In the genomic region with DNA sequence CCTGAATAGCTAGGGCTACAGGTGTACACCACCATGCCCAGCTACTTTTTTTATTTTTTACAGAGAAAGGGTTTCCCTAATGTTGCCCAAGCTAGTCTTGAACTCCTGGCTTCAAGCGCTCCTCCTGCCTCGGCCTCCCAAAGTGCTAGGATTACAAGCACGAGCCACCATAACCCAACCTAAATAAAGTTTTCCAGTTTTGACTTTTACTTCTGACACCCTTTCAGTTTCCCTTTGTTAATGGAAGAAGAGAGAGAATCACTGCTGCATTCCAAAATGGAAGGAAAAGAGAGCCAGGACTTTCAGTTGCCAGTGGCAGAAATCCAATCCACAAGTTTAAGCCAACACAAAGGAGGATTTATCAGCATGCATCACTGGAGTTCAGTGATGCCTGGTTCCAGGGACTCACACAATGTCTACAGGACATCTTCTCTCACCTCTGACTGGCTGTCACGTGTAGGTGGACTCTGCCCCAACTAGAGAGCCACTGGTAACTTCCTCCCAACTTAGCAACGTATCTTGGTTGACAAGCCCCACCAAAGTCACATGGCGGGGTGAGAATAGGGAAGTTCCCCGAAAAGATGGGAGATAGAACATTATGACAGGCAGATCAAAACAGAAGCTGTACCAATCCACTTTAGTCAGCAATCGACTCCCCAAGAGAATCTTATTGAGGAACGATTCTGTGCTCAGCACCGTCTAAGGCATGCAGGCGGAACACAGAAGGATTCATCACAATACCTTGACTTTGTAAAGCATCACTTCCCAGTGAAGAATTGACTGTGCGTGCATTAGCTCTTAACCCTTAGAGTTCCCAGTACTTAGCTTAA, we compare ENCODE assay signal across 12 cellular contexts. TPM values are rescaled to one million over a fixed set of nuclear protein-coding genes. Genes with fewer than 3 reads are reported as not detected.
DNase-seq lines count a peak whose midpoint lies in the region; ATAC-seq, FAIRE-seq and TF ChIP-seq lines count a peak whose summit lies in the region.
"Had no signal": no experiment of that assay in that cellular context is flagged by ENCODE, and none has a peak within 500 bp of the region (broad histone marks: within the 10 kb centered on the region; RNA-seq: fewer than 3 reads in every experiment).

No MANE protein-coding gene starts in this region.

- no peak overlapping the region for H2AFZ ChIP-seq in K562 (ENCODE audit: low read depth, low read length)

- peaks cover 38 to 62% (median 57%) of the 10 kb centered on the region in 3 donors for H3K4me1 Mint-ChIP-seq in naive B cell

- no peaks in the 10 kb centered on the region for H4K20me1 ChIP-seq in K562 (replicated peaks; ENCODE audit: control insufficient read depth, insufficient read depth, low read length)

- no peaks in the 10 kb centered on the region for H3K9me1 ChIP-seq in K562 (ENCODE audit: control insufficient read depth, insufficient read depth, low read length)

- TF ChIP-seq RAD21 in K562 (CRISPR knock-in tag; conservative IDR thresholded peaks at IDR 0.05 in 1 of 2, IDR thresholded peaks at IDR 0.05 in 1 of 2): no peak

- in situ Hi-C loops in K562 (cut with MboI): no loop called here

- no peaks in the 10 kb centered on the region for H3K36me3 Mint-ChIP-seq in naive B cell

- no peak overlapping the region for H3K9ac ChIP-seq in K562 (ENCODE audit: insufficient read depth in 1 of 2, low read depth in 2 of 2, low read length in 2 of 2)

- peak overlapping the region in 7 of 8 donors; percentile 11 to 84 (median 49) for H3K4me3 Mint-ChIP-seq in naive B cell
- H3K4me3 Mint-ChIP-seq: T-helper 2 cell treated with Interferon-gamma antibody and Interleukin-4, amounts not matched to agents 5 μg/mL and 100 μg/mL, for 36 hours had no signal

- intact Hi-C loops in K562 (cut with micrococcal nuclease): no loop called here

- POLR2A ChIA-PET in K562 (lab: Yijun Ruan, JAX): no interaction called here

- TF ChIP-seq EP300 in K562 (IDR thresholded peaks at IDR 0.05; ENCODE audit: low read length): no peak

- peak; percentile 55 for DNase-seq in Daoy (ENCODE audit: low read depth)
- DNase-seq in K562 (ENCODE audit: extremely low read depth in 1 of 4, low spot score in 3 of 4): no peak
- DNase-seq in naive B cell: peak; percentile 64
- no peak for DNase-seq in activated T-cell treated with anti-CD3 and anti-CD28 coated beads, Interleukin-2, amount 50 U/mL, for 1 hour
- DNase-seq in activated CD8-positive, alpha-beta memory T cell treated with anti-CD3 and anti-CD28 coated beads, Interleukin-2, amount 50 U/mL, for 4 hours: no peak
- DNase-seq in KG1 (lab: John Stamatoyannopoulos, UW): no peak
- DNase-seq: activated naive CD4-positive, alpha-beta T cell; NCI-H2171; stimulated activated CD4-positive, alpha-beta T cell treated with anti-CD3 and anti-CD28 coated beads, Interleukin-4, amount 100 ng/mL, for 4 hours had no signal

- no peak overlapping the region for H3K4me2 ChIP-seq in K562 (ENCODE audit: insufficient read depth, low read length)

- 8% methylated on average over 12 of the region's 12 CpGs for WGBS in K562 (ENCODE audit: insufficient coverage, low coverage, missing lambda C conversion rate)

- FAIRE-seq in K562 (lab: Jason Lieb, UNC): no peak

- H3K27ac Mint-ChIP-seq in naive B cell: peak overlapping the region; percentile 90 to 99 (median 98)
- H3K27ac Mint-ChIP-seq: T-helper 2 cell treated with Interferon-gamma antibody and Interleukin-4, amounts not matched to agents 5 μg/mL and 100 μg/mL, for 36 hours had no signal

- peak; percentile 40 for ATAC-seq in HG03354 (IDR thresholded peaks at IDR 0.05; ENCODE audit: poor library complexity, severe bottlenecking, unreplicated experiment)
- ATAC-seq in K562: no peak
- ATAC-seq in naive B cell (ENCODE audit: low read depth in 2 of 2): peak; percentile 67 to 68
- ATAC-seq in HG03280 (IDR thresholded peaks at IDR 0.05; ENCODE audit: unreplicated experiment): no peak

- H3K9me3 ChIP-seq in K562 (replicated peaks; ENCODE audit: control insufficient read depth, insufficient read depth, low read depth, low read length): no peaks in the 10 kb centered on the region

- no peaks in the 10 kb centered on the region for H3K27me3 ChIP-seq in K562 (ENCODE audit: control insufficient read depth in 2 of 2, insufficient read depth in 2 of 2, low read length in 2 of 2)

- H3K27ac ChIP-seq in K562 (ENCODE audit: extremely low read depth, low read depth, low read length): no peak overlapping the region

- BruUV-seq in K562 (replicated peaks; lab: Mats Ljungman, UMichigan): no TSS peak

- H3K27me3 Mint-ChIP-seq in naive B cell: no peaks in the 10 kb centered on the region

- no peak overlapping the region for H3K4me3 ChIP-seq in K562

- no peaks in the 10 kb centered on the region for H3K9me3 Mint-ChIP-seq in naive B cell
- H3K9me3 Mint-ChIP-seq: T-helper 2 cell treated with Interferon-gamma antibody and Interleukin-4, amounts not matched to agents 5 μg/mL and 100 μg/mL, for 36 hours had no signal

- TF ChIP-seq POLR2A in K562 (conservative IDR thresholded peaks at IDR 0.05): no peak

- TF ChIP-seq CTCF in K562 (IDR thresholded peaks at IDR 0.05 in 2 of 3, conservative IDR thresholded peaks at IDR 0.05 in 1 of 3; ENCODE audit: insufficient read depth in 2 of 3, low read depth in 1 of 3, low read length in 3 of 3): no peak

- CTCF ChIA-PET in K562 (lab: Yijun Ruan, JAX; ENCODE audit: low intra/inter-chr PET ratio): no interaction called here

- H3K4me1 ChIP-seq in K562 (replicated peaks in 1 of 2; ENCODE audit: control insufficient read depth in 2 of 2, insufficient read depth in 2 of 2, low read length in 2 of 2): no peaks in the 10 kb centered on the region

- no peaks in the 10 kb centered on the region for H3K79me2 ChIP-seq in K562 (ENCODE audit: control insufficient read depth, insufficient read depth, low read length)

- H3K36me3 ChIP-seq in K562 (ENCODE audit: control insufficient read depth, insufficient read depth, low read length): no peaks in the 10 kb centered on the region

TF ChIP-seq in K562, 482 proteins besides CTCF, POLR2A, EP300 and RAD21 (continues in another document):
- TF ChIP-seq, protein P1, sequence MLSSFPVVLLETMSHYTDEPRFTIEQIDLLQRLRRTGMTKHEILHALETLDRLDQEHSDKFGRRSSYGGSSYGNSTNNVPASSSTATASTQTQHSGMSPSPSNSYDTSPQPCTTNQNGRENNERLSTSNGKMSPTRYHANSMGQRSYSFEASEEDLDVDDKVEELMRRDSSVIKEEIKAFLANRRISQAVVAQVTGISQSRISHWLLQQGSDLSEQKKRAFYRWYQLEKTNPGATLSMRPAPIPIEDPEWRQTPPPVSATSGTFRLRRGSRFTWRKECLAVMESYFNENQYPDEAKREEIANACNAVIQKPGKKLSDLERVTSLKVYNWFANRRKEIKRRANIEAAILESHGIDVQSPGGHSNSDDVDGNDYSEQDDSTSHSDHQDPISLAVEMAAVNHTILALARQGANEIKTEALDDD (IDR thresholded peaks at IDR 0.05): peak; percentile 85
- TF ChIP-seq, protein P2, sequence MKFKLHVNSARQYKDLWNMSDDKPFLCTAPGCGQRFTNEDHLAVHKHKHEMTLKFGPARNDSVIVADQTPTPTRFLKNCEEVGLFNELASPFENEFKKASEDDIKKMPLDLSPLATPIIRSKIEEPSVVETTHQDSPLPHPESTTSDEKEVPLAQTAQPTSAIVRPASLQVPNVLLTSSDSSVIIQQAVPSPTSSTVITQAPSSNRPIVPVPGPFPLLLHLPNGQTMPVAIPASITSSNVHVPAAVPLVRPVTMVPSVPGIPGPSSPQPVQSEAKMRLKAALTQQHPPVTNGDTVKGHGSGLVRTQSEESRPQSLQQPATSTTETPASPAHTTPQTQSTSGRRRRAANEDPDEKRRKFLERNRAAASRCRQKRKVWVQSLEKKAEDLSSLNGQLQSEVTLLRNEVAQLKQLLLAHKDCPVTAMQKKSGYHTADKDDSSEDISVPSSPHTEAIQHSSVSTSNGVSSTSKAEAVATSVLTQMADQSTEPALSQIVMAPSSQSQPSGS (CRISPR knock-in tag; IDR thresholded peaks at IDR 0.05): no peak

RNA-seq across cellular contexts. Expression of a gene that starts 46.5 kb away (rescaled TPM):
- total RNA-seq in Daoy (2014; rRNA removed; shearing (Covaris generic)): 1.1 and 2.5 TPM in 2 replicates
- not detected in 2 replicates for total RNA-seq in K562 (2011; cell fraction: chromatin; rRNA removed; ENCODE audit: low replicate concordance)
- total RNA-seq in K562 (2011; cell fraction: nucleolus; rRNA removed): not detected in 2 replicates
- not detected in 2 replicates for total RNA-seq in K562 (2011; cell fraction: nucleoplasm; rRNA removed)
- total RNA-seq in K562 (2014; rRNA removed): 0.29 TPM in 1 of 2 replicates, not detected in the other
- not detected in 2 replicates for total RNA-seq in K562 (2014; rRNA removed; fragmentation: Illumina TruSeq; extraction: Trizol)
- 0.11 TPM in 2 replicates for total RNA-seq in K562 (2015; rRNA removed; fragmentation: Illumina TruSeq; extraction: Trizol)
- 0.16 and 0.33 TPM in 2 replicates for total RNA-seq in K562 (2021)
- not detected in 2 replicates for polyA plus RNA-seq in K562 (2011; rRNA removed)
- polyA plus RNA-seq in K562 (2011; cell fraction: cytosol; rRNA removed): 0.03 TPM in 1 of 2 replicates, not detected in the other
- not detected in 2 replicates for polyA plus RNA-seq in K562 (2011; cell fraction: nucleus; rRNA removed)
- polyA plus RNA-seq in K562 (2012): 0.05 and 0.19 TPM in 2 replicates
- not detected in 2 replicates for polyA plus RNA-seq in K562 (2014; fragmentation: Illumina TruSeq; extraction: Trizol)
- not detected for polyA plus RNA-seq in K562 (2014; fragmentation: Nextera tagmentation; extraction: Ambion mirVana)
- not detected in 2 replicates for polyA plus RNA-seq in K562 (2014; rRNA removed)
- polyA minus RNA-seq in K562 (2011; rRNA and poly(A)+ RNA removed): not detected in 2 replicates
- not detected in 2 replicates for polyA minus RNA-seq in K562 (2011; cell fraction: cytosol; rRNA and poly(A)+ RNA removed)
- not detected in 2 replicates for polyA minus RNA-seq in K562 (2011; cell fraction: nucleus; rRNA and poly(A)+ RNA removed)
- polyA plus RNA-seq in naive B cell (ENCODE audit: low read depth in 6 of 6): 1 to 10 TPM in 5 of 6 donors, not detected in 1; 1.1 to 3.6 (median 1.8) TPM

Comparison
In these comparisons a context has a peak if more than half of its experiments do, and no peak if none do; other contexts are left out.
1. DNase-seq: peak in Daoy (single experiment) and naive B cell (single experiment); none in K562 (0 of 4), activated T-cell treated with anti-CD3 and anti-CD28 coated beads, Interleukin-2, amount 50 U/mL, for 1 hour (single experiment), activated CD8-positive, alpha-beta memory T cell treated with anti-CD3 and anti-CD28 coated beads, Interleukin-2, amount 50 U/mL, for 4 hours (single experiment) and KG1 (single experiment).
2. ATAC-seq: peak in HG03354 (single experiment) and naive B cell (2 of 2); none in K562 (single experiment) and HG03280 (single experiment).